In genomic region chr11:2730323-2731284, GRCh38 we compare ENCODE assay signal across 22 cellular contexts. TPM values are rescaled to one million over a fixed set of nuclear protein-coding genes. Genes with fewer than 3 reads are reported as not detected.
DNase-seq lines count a peak whose midpoint lies in the region; ATAC-seq, FAIRE-seq and TF ChIP-seq lines count a peak whose summit lies in the region.
"Had no signal": no experiment of that assay in that cellular context is flagged by ENCODE, and none has a peak within 500 bp of the region (broad histone marks: within the 10 kb centered on the region; RNA-seq: fewer than 3 reads in every experiment).

No MANE protein-coding gene starts in this region.

- TF ChIP-seq RAD21 in HepG2 (CRISPR knock-in tag; IDR thresholded peaks at IDR 0.05) = peak; percentile 37

- peak overlapping the region; percentile 99 for H3K27ac ChIP-seq in angular gyrus (ENCODE audit: low read depth, low read length)
- H3K27ac ChIP-seq in HepG2 (ENCODE audit: extremely low read length, insufficient read depth, low read length) = peak overlapping the region; percentile 99
- H3K27ac ChIP-seq in MM.1S (ENCODE audit: low read length) = no peak overlapping the region
- no peak overlapping the region for H3K27ac ChIP-seq in osteoblast (ENCODE audit: low read depth, low read length)
- H3K27ac ChIP-seq: cardiac muscle cell, neutrophil, suprapubic skin, VCaP had no signal

- peak overlapping the region; percentile 96 for H3K9ac ChIP-seq in HepG2 (ENCODE audit: insufficient read depth, low read depth, low read length)
- no peak overlapping the region for H3K9ac ChIP-seq in MM.1S (ENCODE audit: low read length)

- H3K4me3 ChIP-seq in HepG2 (replicated peaks in 1 of 3; ENCODE audit: insufficient read depth in 1 of 3, low read depth in 2 of 3, low read length in 3 of 3) = peak overlapping the region; percentile 61 to 82 (median 77)
- H3K4me3 ChIP-seq in MM.1S (ENCODE audit: low read length) = no peak overlapping the region
- no peak overlapping the region for H3K4me3 ChIP-seq in osteoblast (ENCODE audit: insufficient read depth, low read length)
- H3K4me3 ChIP-seq: cardiac muscle cell, GM23338, K562, suprapubic skin had no signal

- no peaks in the 10 kb centered on the region for H3K9me2 ChIP-seq in MM.1S (replicated peaks; ENCODE audit: insufficient read depth, low read length)

- ATAC-seq in HepG2 = peak; percentile 42
- ATAC-seq: GM23338, K562, PC-3, T-helper 17 cell had no signal

- TF ChIP-seq CTCF in HepG2 (CRISPR knock-in tag; IDR thresholded peaks at IDR 0.05) = no peak; the same call in 1 of the 2 replicates
- no peak for TF ChIP-seq CTCF in MM.1S (IDR thresholded peaks at IDR 0.05; ENCODE audit: low read length)
- no peak for TF ChIP-seq CTCF in osteoblast (IDR thresholded peaks at IDR 0.05; ENCODE audit: extremely low read depth, low read depth, low read length)

- peaks cover 85% of the 10 kb centered on the region for H3K4me1 ChIP-seq in HepG2 (ENCODE audit: insufficient read depth, low read length)
- H3K4me1 ChIP-seq in MM.1S (ENCODE audit: low read length) = no peaks in the 10 kb centered on the region
- H3K4me1 ChIP-seq in osteoblast (ENCODE audit: insufficient read depth, low read length) = no peaks in the 10 kb centered on the region

- peak in 8 of 14 donors; percentile 17 to 49 (median 29) for DNase-seq in C1 segment of cervical spinal cord (lab: John Stamatoyannopoulos, UW)
- DNase-seq in HepG2 (ENCODE audit: low spot score) = peak; percentile 91
- DNase-seq in posterior cingulate gyrus = peak in 7 of 10 donors; percentile 35 to 95 (median 71)
- no peak for DNase-seq in MM.1S
- no peak for DNase-seq in osteoblast (ENCODE audit: insufficient read length, low spot score, missing footprints)
- no peak for DNase-seq in G401 (ENCODE audit: low spot score)
- DNase-seq: activated CD4-positive, alpha-beta T cell treated with anti-CD3 and anti-CD28 coated beads, Interleukin-2, amount 50 U/mL, for 1 hour; activated CD8-positive, alpha-beta memory T cell treated with anti-CD3 and anti-CD28 coated beads, Interleukin-2, amount 50 U/mL, for 48 hours; activated effector memory CD4-positive, alpha-beta T cell treated with Interleukin-2 at 50 U/mL for 16 hours; CD4-positive, alpha-beta memory T cell; NCI-H1694 treated with DMSO at 0.1 percent for 48 hours; PC-3; T-helper 17 cell had no signal

- CTCF ChIA-PET in HepG2 (lab: Yijun Ruan, JAX; ENCODE audit: low intra/inter-chr PET ratio, low total read pairs) = no interaction called here

- WGBS in HepG2 (ENCODE audit: low lambda C conversion rate) = under 1% methylated on average over 17 of the region's 18 CpGs

- in situ Hi-C loops in HepG2 (cut with HindIII; ENCODE audit: extremely low pct_ligation_motif_present, low pct_unique_long_range_greater_than_20kb) = loop anchor here (5.0 to 25.0 kb wide), 2 partner anchors 33 to 518 kb away; partner anchors contain the start of gene KCNQ1OT1
- in situ Hi-C loops in G401 (cut with HindIII; ENCODE audit: low sequenced_read_pairs) = no loop called here

- H3K4me2 ChIP-seq in HepG2 (ENCODE audit: low read depth, low read length) (peak overlapping the region; percentile 96), MM.1S (ENCODE audit: low read depth, low read length) (no peak overlapping the region), osteoblast (ENCODE audit: insufficient read depth, low read length) (no peak overlapping the region)
- H3K4me2 ChIP-seq: GM23338 had no signal

- H3F3A ChIP-seq in MM.1S (ENCODE audit: insufficient read depth, low read length) = no peaks in the 10 kb centered on the region

- TF ChIP-seq EP300 in HepG2 (IDR thresholded peaks at IDR 0.05; ENCODE audit: low read depth in 2 of 2, low read length in 2 of 2) (peak; percentile 42 to 86; a peak in 3 of 4 replicates), HepG2 (CRISPR knock-in tag; IDR thresholded peaks at IDR 0.05; ENCODE audit: borderline replicate concordance) (peak; percentile 84; the same call in 1 of the 2 replicates)

- H3K27me3 ChIP-seq in HepG2 (ENCODE audit: control insufficient read depth in 1 of 2, insufficient read depth in 2 of 2, low read length in 2 of 2) (no peaks in the 10 kb centered on the region), MM.1S (replicated peaks; ENCODE audit: insufficient read depth, low read length) (no peaks in the 10 kb centered on the region), osteoblast (ENCODE audit: insufficient read depth, low read length) (peaks cover 8% of the 10 kb centered on the region)
- H3K27me3 ChIP-seq: cardiac muscle cell, neutrophil, suprapubic skin had no signal

- peak in 1 of 2 experiments; percentile 85; a peak in 2 of 4 replicates for TF ChIP-seq POLR2A in HepG2 (IDR thresholded peaks at IDR 0.05; ENCODE audit: insufficient read depth in 1 of 2, low read depth in 2 of 2, low read length in 2 of 2)

- no TSS peak for BruUV-seq in HepG2 (replicated peaks; lab: Mats Ljungman, UMichigan)

- H4K20me1 ChIP-seq in HepG2 (ENCODE audit: insufficient read depth, low read length) (no peaks in the 10 kb centered on the region), MM.1S (ENCODE audit: insufficient read depth, low read length) (no peaks in the 10 kb centered on the region), osteoblast (ENCODE audit: insufficient read depth, low read length) (no peaks in the 10 kb centered on the region)

- H2AFZ ChIP-seq in HepG2 (ENCODE audit: low read length) (no peak overlapping the region), MM.1S (ENCODE audit: low read length) (no peak overlapping the region), osteoblast (ENCODE audit: low read length) (no peak overlapping the region)
- H2AFZ ChIP-seq: GM23338 had no signal

- POLR2A ChIA-PET in HepG2 (lab: Yijun Ruan, JAX) = interaction anchor here (0.6 to 10.7 kb wide), 23 partner anchors 11 to 520 kb away, joined by 3 to 201 read pairs (median 7); partner anchors contain the start of gene KCNQ1OT1

- intact Hi-C loops in HepG2 (cut with micrococcal nuclease; ENCODE audit: unreplicated experiment) (loop anchor here (1.0 to 5.0 kb wide), 4 partner anchors 30 to 76 kb away; no protein-coding TSS in a partner anchor), posterior cingulate gyrus (cut with DNase I) (no loop called here)

- no peaks in the 10 kb centered on the region for H3K36me3 ChIP-seq in HepG2 (replicated peaks in 1 of 2; ENCODE audit: control insufficient read depth in 1 of 2, insufficient read depth in 2 of 2, low read length in 2 of 2)
- no peaks in the 10 kb centered on the region for H3K36me3 ChIP-seq in MM.1S (replicated peaks; ENCODE audit: insufficient read depth, low read length)
- H3K36me3 ChIP-seq in osteoblast (ENCODE audit: insufficient read depth, low read length) = no peaks in the 10 kb centered on the region
- H3K36me3 ChIP-seq: cardiac muscle cell, neutrophil, suprapubic skin had no signal

- peak; percentile 79 for FAIRE-seq in HepG2 (lab: Jason Lieb, UNC)
- FAIRE-seq: GM12892, K562, keratinocyte had no signal

- H3K9me3 ChIP-seq in HepG2 (ENCODE audit: low read length) (no peaks in the 10 kb centered on the region), MM.1S (replicated peaks; ENCODE audit: insufficient read depth, low read length) (no peaks in the 10 kb centered on the region), osteoblast (ENCODE audit: low read depth, low read length) (no peaks in the 10 kb centered on the region)
- H3K9me3 ChIP-seq: neutrophil, suprapubic skin had no signal

- H3K79me2 ChIP-seq in HepG2 (ENCODE audit: insufficient read depth, low read length) (peaks cover 54% of the 10 kb centered on the region), MM.1S (ENCODE audit: low read length) (no peaks in the 10 kb centered on the region), osteoblast (ENCODE audit: insufficient read depth, low read length) (no peaks in the 10 kb centered on the region)

TF ChIP-seq in HepG2, 621 proteins besides CTCF, POLR2A, EP300 and RAD21 (continues in another document):
- no peak for TF ChIP-seq CREB3 (CRISPR knock-in tag; IDR thresholded peaks at IDR 0.05)

RNA-seq across cellular contexts. Expression of gene KCNQ1OT1, which starts 30.8 kb away (rescaled TPM):
- total RNA-seq in HepG2 (2016; rRNA removed; fragmentation: Illumina TruSeq; extraction: Trizol) = 2.5 and 18.9 TPM in 2 replicates
- 0.30 and 0.35 TPM in 2 replicates for total RNA-seq in HepG2 (2016; cell fraction: cytosol; rRNA removed; fragmentation: Illumina TruSeq; extraction: Trizol; ENCODE audit: low read depth)
- total RNA-seq in HepG2 (2016; cell fraction: insoluble cytoplasmic fraction; rRNA removed; fragmentation: Illumina TruSeq; extraction: Trizol) = 2.0 and 16.5 TPM in 2 replicates
- total RNA-seq in HepG2 (2016; cell fraction: membrane; rRNA removed; fragmentation: Illumina TruSeq; extraction: Trizol) = 0.90 and 1.1 TPM in 2 replicates
- 66.8 and 83.4 TPM in 2 replicates for total RNA-seq in HepG2 (2016; cell fraction: nucleus; rRNA removed; fragmentation: Illumina TruSeq; extraction: Trizol)
- polyA plus RNA-seq in HepG2 (2011; rRNA removed) = 1.3 TPM in 2 replicates
- polyA plus RNA-seq in HepG2 (2011; cell fraction: cytosol; rRNA removed) = 0.05 TPM in 2 replicates
- polyA plus RNA-seq in HepG2 (2011; cell fraction: nucleus; rRNA removed) = 11.8 and 14.7 TPM in 2 replicates
- polyA plus RNA-seq in HepG2 (2012) = 1.9 and 2.0 TPM in 2 replicates
- 0.01 and 0.02 TPM in 2 replicates for polyA plus RNA-seq in HepG2 (2016; cell fraction: cytosol; fragmentation: Illumina TruSeq; extraction: Trizol; ENCODE audit: low read depth)
- 0.15 and 0.17 TPM in 2 replicates for polyA plus RNA-seq in HepG2 (2016; cell fraction: insoluble cytoplasmic fraction; fragmentation: Illumina TruSeq; extraction: Trizol; ENCODE audit: low read depth)
- polyA plus RNA-seq in HepG2 (2016; cell fraction: membrane; fragmentation: Illumina TruSeq; extraction: Trizol; ENCODE audit: low read depth) = 0.03 and 0.06 TPM in 2 replicates
- 8.4 and 10.5 TPM in 2 replicates for polyA plus RNA-seq in HepG2 (2016; cell fraction: nucleus; fragmentation: Illumina TruSeq; extraction: Trizol; ENCODE audit: insufficient read depth, low read depth)
- 0.05 and 36.1 TPM in 2 replicates for polyA minus RNA-seq in HepG2 (2011; rRNA and poly(A)+ RNA removed; ENCODE audit: low replicate concordance)
- polyA minus RNA-seq in HepG2 (2011; cell fraction: cytosol; rRNA and poly(A)+ RNA removed) = 0.79 and 0.97 TPM in 2 replicates
- polyA minus RNA-seq in HepG2 (2011; cell fraction: nucleus; rRNA and poly(A)+ RNA removed) = 112 and 125 TPM in 2 replicates
- total RNA-seq in osteoblast = 5.1 and 6.2 TPM in 2 replicates
- 0.49 and 0.75 TPM in 2 replicates for total RNA-seq in G401 (2014; rRNA removed; shearing (Covaris generic))

Comparison
In these comparisons a context has a peak if more than half of its experiments do, and no peak if none do; other contexts are left out.
1. DNase-seq: peak in C1 segment of cervical spinal cord (8 of 14), HepG2 (single experiment) and posterior cingulate gyrus (7 of 10); none in MM.1S (single experiment), osteoblast (single experiment) and G401 (single experiment).
2. H3K27ac ChIP-seq: peak in angular gyrus (single experiment) and HepG2 (single experiment); none in MM.1S (single experiment) and osteoblast (single experiment).
3. H3K4me3 ChIP-seq: peak in HepG2 (3 of 3); none in MM.1S (single experiment) and osteoblast (single experiment).